Comparison of ENCODE assay signal across 25 cellular contexts in genomic region chr2:54183281-54183680, GRCh38.
"Had no signal": no experiment of that assay in that cellular context is flagged by ENCODE, and none has a peak within 500 bp of the region (broad histone marks: within the 10 kb centered on the region; RNA-seq: fewer than 3 reads in every experiment).

No MANE protein-coding gene starts in this region.

- H3K4me3 ChIP-seq: stomach, suprapubic skin, testis, thoracic aorta, tibial artery, tibial nerve, transverse colon, upper lobe of left lung, upper lobe of right lung, uterus, vagina had no signal

- H3K9me3 ChIP-seq: stomach, suprapubic skin, testis, thoracic aorta, tibial artery, tibial nerve, transverse colon, upper lobe of left lung, upper lobe of right lung, uterus, vagina had no signal

- DNase-seq: stimulated activated CD4-positive, alpha-beta T cell treated with anti-CD3 and anti-CD28 coated beads, Interleukin-2, amount 100 ng/mL, for 48 hours; stimulated activated CD4-positive, alpha-beta T cell treated with anti-CD3 and anti-CD28 coated beads, Interleukin-4, amount 100 ng/mL, for 1 hour; stimulated activated CD4-positive, alpha-beta T cell treated with anti-CD3 and anti-CD28 coated beads, Interleukin-4, amount 100 ng/mL, for 24 hours; stimulated activated CD4-positive, alpha-beta T cell treated with anti-CD3 and anti-CD28 coated beads, Interleukin-4, amount 100 ng/mL, for 4 hours; stimulated activated CD8-positive, alpha-beta memory T cell treated with anti-CD3 and anti-CD28 coated beads, Interleukin-4, amount 100 ng/mL, for 48 hours; stimulated activated naive B cell treated with anti-CD40 and anti-IgM and Interleukin-4, amounts not matched to agents 10 μg/mL and 1 μg/mL and 100 μg/mL, for 72 hours; stimulated activated naive CD4-positive, alpha-beta T cell; stimulated activated naive CD4-positive, alpha-beta T cell treated with Interleukin-2 at 50 U/mL for 16 hours; stimulated activated naive CD8-positive, alpha-beta T cell treated with anti-CD3 and anti-CD28 coated beads, Interleukin-15, amount 100 ng/mL, for 72 hours; stimulated activated naive CD8-positive, alpha-beta T cell treated with anti-CD3 and anti-CD28 coated beads, Interleukin-15, Interleukin-2, amounts not matched to agents 100 U/mL and 50 U/mL, for 24 hours; stomach; substantia nigra; testis; tibial artery; transverse colon; trophoblast cell; upper lobe of left lung; upper lobe of right lung; uterus had no signal

- H3K27ac ChIP-seq: stomach, suprapubic skin, testis, tibial artery, tibial nerve, transverse colon, upper lobe of left lung, upper lobe of right lung, uterus, vagina had no signal

- H3K27me3 ChIP-seq: stomach, suprapubic skin, testis, tibial artery, tibial nerve, transverse colon, upper lobe of left lung, upper lobe of right lung, uterus, vagina had no signal

- ATAC-seq: stimulated activated effector memory CD8-positive, alpha-beta T cell treated with anti-CD3 and anti-CD28 coated beads, Interleukin-12 subunit alpha, Interleukin-12 subunit beta, amount 100 ng/mL, for 72 hours; stimulated activated memory B cell treated with anti-CD40 and anti-IgM and Interleukin-4, amounts not matched to agents 10 μg/mL and 1 μg/mL and 100 μg/mL, for 72 hours; stimulated activated naive B cell treated with anti-CD40 and anti-IgM and Interleukin-4, amounts not matched to agents 10 μg/mL and 1 μg/mL and 100 μg/mL, for 72 hours; stimulated activated naive CD8-positive, alpha-beta T cell treated with anti-CD3 and anti-CD28 coated beads, Interleukin-15, amount 100 ng/mL, for 72 hours; stimulated activated naive CD8-positive, alpha-beta T cell treated with anti-CD3 and anti-CD28 coated beads, Interleukin-15, Interleukin-2, amounts not matched to agents 100 U/mL and 50 U/mL, for 24 hours; upper lobe of right lung had no signal

- H3K36me3 ChIP-seq: stomach, thoracic aorta, tibial artery, transverse colon, upper lobe of left lung, upper lobe of right lung, uterus, vagina had no signal

- H3K4me1 ChIP-seq: suprapubic skin, testis, tibial nerve, transverse colon, upper lobe of left lung, upper lobe of right lung, uterus, vagina had no signal
